ENCODE assay signal across 9 cellular contexts in genomic region chr5:173736923-173737412, GRCh38.
DNase-seq lines count a peak whose midpoint lies in the region; ATAC-seq and TF ChIP-seq lines count a peak whose summit lies in the region.
"Had no signal": no experiment of that assay in that cellular context is flagged by ENCODE, and none has a peak within 500 bp of the region (broad histone marks: within the 10 kb centered on the region; RNA-seq: fewer than 3 reads in every experiment).

No MANE protein-coding gene starts in this region.

- H2BK5ac ChIP-seq in H9 (ENCODE audit: insufficient read length, low read length), result no peak overlapping the region

- no peaks in the 10 kb centered on the region for H3K9me3 Mint-ChIP-seq in stimulated activated effector memory CD8-positive, alpha-beta T cell treated with anti-CD3 and anti-CD28 coated beads, Interleukin-12 subunit alpha, Interleukin-12 subunit beta, amount 100 ng/mL, for 72 hours
- H3K9me3 Mint-ChIP-seq in activated T-helper 17 cell treated with anti-CD3 and anti-CD28 coated beads, Interleukin-2, amount 50 U/mL, for 72 hours, result no peaks in the 10 kb centered on the region
- H3K9me3 Mint-ChIP-seq in H9, result no peaks in the 10 kb centered on the region

- no peaks in the 10 kb centered on the region for H3K36me3 Mint-ChIP-seq in stimulated activated effector memory CD8-positive, alpha-beta T cell treated with anti-CD3 and anti-CD28 coated beads, Interleukin-12 subunit alpha, Interleukin-12 subunit beta, amount 100 ng/mL, for 72 hours
- no peaks in the 10 kb centered on the region for H3K36me3 Mint-ChIP-seq in activated T-helper 17 cell treated with anti-CD3 and anti-CD28 coated beads, Interleukin-2, amount 50 U/mL, for 72 hours (ENCODE audit: low read depth)
- peaks cover 4 to 37% (median 5%) of the 10 kb centered on the region in 3 experiments; a peak in 6 of 7 replicates for H3K36me3 Mint-ChIP-seq in H9 (ENCODE audit: insufficient read depth in 1 of 3, low read depth in 3 of 3)

- no peak overlapping the region for H3K4me3 Mint-ChIP-seq in stimulated activated effector memory CD8-positive, alpha-beta T cell treated with anti-CD3 and anti-CD28 coated beads, Interleukin-12 subunit alpha, Interleukin-12 subunit beta, amount 100 ng/mL, for 72 hours
- no peak overlapping the region for H3K4me3 Mint-ChIP-seq in activated T-helper 17 cell treated with anti-CD3 and anti-CD28 coated beads, Interleukin-2, amount 50 U/mL, for 72 hours
- H3K4me3 Mint-ChIP-seq in H9, result no peak overlapping the region; a peak in 1 of 5 replicates

- H2BK120ac ChIP-seq in H9 (ENCODE audit: low read depth, low read length, poor library complexity, severe bottlenecking), result no peak overlapping the region

- H2BK15ac ChIP-seq in H9 (ENCODE audit: low read depth, low read length), result no peak overlapping the region

- H4K91ac ChIP-seq in H9 (ENCODE audit: insufficient read length, low read depth, low read length), result no peak overlapping the region

- H3K9ac ChIP-seq in H9 (ENCODE audit: extremely low read depth, insufficient read length, low read length), result no peak overlapping the region

- H3K18ac ChIP-seq in H9 (ENCODE audit: insufficient read length, low read depth, low read length), result no peak overlapping the region

- H3K27ac Mint-ChIP-seq in stimulated activated effector memory CD8-positive, alpha-beta T cell treated with anti-CD3 and anti-CD28 coated beads, Interleukin-12 subunit alpha, Interleukin-12 subunit beta, amount 100 ng/mL, for 72 hours, result no peak overlapping the region
- no peak overlapping the region for H3K27ac Mint-ChIP-seq in activated T-helper 17 cell treated with anti-CD3 and anti-CD28 coated beads, Interleukin-2, amount 50 U/mL, for 72 hours
- H3K27ac Mint-ChIP-seq in H9, result no peak overlapping the region

- no peaks in the 10 kb centered on the region for H3K23me2 ChIP-seq in H9 (ENCODE audit: insufficient read length, low read depth, low read length, poor library complexity, severe bottlenecking)

- H3K23ac ChIP-seq in H9 (ENCODE audit: insufficient read length, low read depth, low read length), result no peak overlapping the region

- H3K27ac ChIP-seq in H9 (ENCODE audit: insufficient read length, low read depth, low read length), result no peak overlapping the region

- H2AK5ac ChIP-seq in H9 (ENCODE audit: insufficient read length, low read length), result no peak overlapping the region

- no peaks in the 10 kb centered on the region for H4K20me1 ChIP-seq in H9 (ENCODE audit: control insufficient read depth, insufficient read depth, insufficient read length)

- H3K56ac ChIP-seq in H9 (ENCODE audit: insufficient read length, low read depth, low read length), result no peak overlapping the region

- H2BK12ac ChIP-seq in H9 (ENCODE audit: insufficient read length, low read depth, low read length), result no peak overlapping the region

- H3K79me1 ChIP-seq in H9 (ENCODE audit: insufficient read depth, low read depth, low read length, poor library complexity, severe bottlenecking), result no peaks in the 10 kb centered on the region

- no peaks in the 10 kb centered on the region for H3K79me2 ChIP-seq in H9 (ENCODE audit: insufficient read depth, low read length)

- no peak overlapping the region for H3K4me2 ChIP-seq in H9 (ENCODE audit: insufficient read depth, insufficient read length, low read length)

- H2BK20ac ChIP-seq in H9 (ENCODE audit: low read depth, low read length, poor library complexity, severe bottlenecking), result no peak overlapping the region

- TF ChIP-seq CTCF in H9 (conservative IDR thresholded peaks at IDR 0.05), result no peak

- H3K4ac ChIP-seq in H9 (ENCODE audit: low read depth, low read length), result no peak overlapping the region

- no peak overlapping the region for H3T11ph ChIP-seq in H9 (ENCODE audit: low read length)

- H3K4me1 ChIP-seq in H9 (ENCODE audit: insufficient read depth, low read length), result no peaks in the 10 kb centered on the region

- H2AFZ ChIP-seq in H9 (ENCODE audit: low read length), result no peak overlapping the region

- no peak overlapping the region for H4K5ac ChIP-seq in H9 (ENCODE audit: insufficient read length, low read depth, low read length)

- H3K4me1 Mint-ChIP-seq in stimulated activated effector memory CD8-positive, alpha-beta T cell treated with anti-CD3 and anti-CD28 coated beads, Interleukin-12 subunit alpha, Interleukin-12 subunit beta, amount 100 ng/mL, for 72 hours, result peaks cover 10% of the 10 kb centered on the region
- H3K4me1 Mint-ChIP-seq in activated T-helper 17 cell treated with anti-CD3 and anti-CD28 coated beads, Interleukin-2, amount 50 U/mL, for 72 hours, result no peaks in the 10 kb centered on the region
- H3K4me1 Mint-ChIP-seq in H9, result peaks cover 13 to 14% of the 10 kb centered on the region in 2 experiments

- no CpG with 5 or more reads among the region's 8 CpGs for WGBS in H9 (ENCODE audit: extremely low coverage, insufficient read length, low lambda C conversion rate)

- no peak overlapping the region for H4K8ac ChIP-seq in H9 (replicated peaks; ENCODE audit: insufficient read length, low read depth, low read length)

- no peaks in the 10 kb centered on the region for H3K27me3 ChIP-seq in H9 (ENCODE audit: insufficient read depth, low read length)

- ATAC-seq in GM18907 (IDR thresholded peaks at IDR 0.05; ENCODE audit: unreplicated experiment), result peak; percentile 81
- ATAC-seq in HG02642 (IDR thresholded peaks at IDR 0.05; ENCODE audit: poor library complexity, unreplicated experiment), result peak; percentile 79
- peak; percentile 9 for ATAC-seq in stimulated activated effector memory CD8-positive, alpha-beta T cell treated with anti-CD3 and anti-CD28 coated beads, Interleukin-12 subunit alpha, Interleukin-12 subunit beta, amount 100 ng/mL, for 72 hours
- ATAC-seq in activated T-helper 17 cell treated with anti-CD3 and anti-CD28 coated beads, Interleukin-2, amount 50 U/mL, for 72 hours (replicated peaks), result no peak

- no peak overlapping the region; the same call in 1 of the 2 replicates for H3K14ac ChIP-seq in H9 (ENCODE audit: insufficient read depth, low read length)

- DNase-seq in NAMALWA (ENCODE audit: low spot score) (peak; percentile 88), SW 1271 (lab: John Stamatoyannopoulos, UW) (no peak), H9 (no peak)
- no peak for DNase-seq in stimulated activated effector memory CD8-positive, alpha-beta T cell treated with anti-CD3 and anti-CD28 coated beads, Interleukin-12 subunit alpha, Interleukin-12 subunit beta, amount 100 ng/mL, for 72 hours (ENCODE audit: low spot score in 2 of 2)
- no peak for DNase-seq in stimulated activated CD4-positive, alpha-beta T cell treated with anti-CD3 and anti-CD28 coated beads, Interleukin-4, amount 100 ng/mL, for 1 hour
- DNase-seq: right cardiac atrium had no signal

- peaks cover 3% of the 10 kb centered on the region for H3K27me3 Mint-ChIP-seq in activated T-helper 17 cell treated with anti-CD3 and anti-CD28 coated beads, Interleukin-2, amount 50 U/mL, for 72 hours
- H3K27me3 Mint-ChIP-seq in H9 (ENCODE audit: low read depth), result no peaks in the 10 kb centered on the region; the same call in 1 of the 2 replicates

- H3K9me3 ChIP-seq in H9 (ENCODE audit: control insufficient read depth, low read depth, low read length), result no peaks in the 10 kb centered on the region
